In genomic region chr1:23470282-23471070, GRCh38 we compare ENCODE assay signal across 14 cellular contexts.
DNase-seq lines count a peak whose midpoint lies in the region; ATAC-seq and TF ChIP-seq lines count a peak whose summit lies in the region.
"Had no signal": no experiment of that assay in that cellular context is flagged by ENCODE, and none has a peak within 500 bp of the region (broad histone marks: within the 10 kb centered on the region; RNA-seq: fewer than 3 reads in every experiment).

No MANE protein-coding gene starts in this region.

- no peak for TF ChIP-seq CTCF in coronary artery (IDR thresholded peaks at IDR 0.05)

- no peaks in the 10 kb centered on the region for H3K36me3 Mint-ChIP-seq in stimulated activated effector memory CD8-positive, alpha-beta T cell treated with anti-CD3 and anti-CD28 coated beads, Interleukin-12 subunit alpha, Interleukin-12 subunit beta, amount 100 ng/mL, for 72 hours

- H3K4me3 ChIP-seq in coronary artery = peak overlapping the region; percentile 21
- H3K4me3 ChIP-seq: dorsolateral prefrontal cortex had no signal

- peak; percentile 34 for ATAC-seq in stimulated activated effector memory CD8-positive, alpha-beta T cell treated with anti-CD3 and anti-CD28 coated beads, Interleukin-12 subunit alpha, Interleukin-12 subunit beta, amount 100 ng/mL, for 72 hours
- no peak for ATAC-seq in HG03378 (IDR thresholded peaks at IDR 0.05; ENCODE audit: unreplicated experiment)

- peak overlapping the region; percentile 11 to 89 for H3K27ac ChIP-seq in coronary artery
- H3K27ac ChIP-seq: C4-2B, KMS-11, WERI-Rb-1 had no signal

- no peaks in the 10 kb centered on the region for H3K9me3 Mint-ChIP-seq in stimulated activated effector memory CD8-positive, alpha-beta T cell treated with anti-CD3 and anti-CD28 coated beads, Interleukin-12 subunit alpha, Interleukin-12 subunit beta, amount 100 ng/mL, for 72 hours

- peak overlapping the region; percentile 44 for H3K27ac Mint-ChIP-seq in stimulated activated effector memory CD8-positive, alpha-beta T cell treated with anti-CD3 and anti-CD28 coated beads, Interleukin-12 subunit alpha, Interleukin-12 subunit beta, amount 100 ng/mL, for 72 hours

- H3K4me3 Mint-ChIP-seq in stimulated activated effector memory CD8-positive, alpha-beta T cell treated with anti-CD3 and anti-CD28 coated beads, Interleukin-12 subunit alpha, Interleukin-12 subunit beta, amount 100 ng/mL, for 72 hours = no peak overlapping the region

- no peaks in the 10 kb centered on the region for H3K4me1 Mint-ChIP-seq in stimulated activated effector memory CD8-positive, alpha-beta T cell treated with anti-CD3 and anti-CD28 coated beads, Interleukin-12 subunit alpha, Interleukin-12 subunit beta, amount 100 ng/mL, for 72 hours

- DNase-seq in GOT3 (lab: John Stamatoyannopoulos, UW) (peak; percentile 39), coronary artery (ENCODE audit: low spot score) (peak; percentile 81), kidney glomerular epithelial cell (lab: John Stamatoyannopoulos, UW) (peak; percentile 13), SKM-1 treated with dmso at 0.1 percent for 144 hours (lab: John Stamatoyannopoulos, UW; ENCODE audit: unreplicated experiment) (no peak), NCI-H2171 treated with DMSO at 0.1 percent for 48 hours (lab: John Stamatoyannopoulos, UW) (no peak), putamen (ENCODE audit: low spot score) (no peak)
- no peak for DNase-seq in stimulated activated effector memory CD8-positive, alpha-beta T cell treated with anti-CD3 and anti-CD28 coated beads, Interleukin-12 subunit alpha, Interleukin-12 subunit beta, amount 100 ng/mL, for 72 hours (ENCODE audit: low spot score in 2 of 2)
- DNase-seq: dorsolateral prefrontal cortex; SHP77; stimulated activated CD4-positive, alpha-beta T cell treated with anti-CD3 and anti-CD28 coated beads, Interleukin-12 subunit alpha, Interleukin-12 subunit beta, amount 100 ng/mL, for 4 hours; WERI-Rb-1 had no signal

Comparison
In these comparisons a context has a peak if more than half of its experiments do, and no peak if none do; other contexts are left out.
1. DNase-seq: peak in GOT3 (single experiment), coronary artery (single experiment) and kidney glomerular epithelial cell (single experiment); none in stimulated activated effector memory CD8-positive, alpha-beta T cell treated with anti-CD3 and anti-CD28 coated beads, Interleukin-12 subunit alpha, Interleukin-12 subunit beta, amount 100 ng/mL, for 72 hours (0 of 2), SKM-1 treated with dmso at 0.1 percent for 144 hours (single experiment), NCI-H2171 treated with DMSO at 0.1 percent for 48 hours (single experiment) and putamen (single experiment).